ENCODE assay signal across 8 cellular contexts in the genomic region with DNA sequence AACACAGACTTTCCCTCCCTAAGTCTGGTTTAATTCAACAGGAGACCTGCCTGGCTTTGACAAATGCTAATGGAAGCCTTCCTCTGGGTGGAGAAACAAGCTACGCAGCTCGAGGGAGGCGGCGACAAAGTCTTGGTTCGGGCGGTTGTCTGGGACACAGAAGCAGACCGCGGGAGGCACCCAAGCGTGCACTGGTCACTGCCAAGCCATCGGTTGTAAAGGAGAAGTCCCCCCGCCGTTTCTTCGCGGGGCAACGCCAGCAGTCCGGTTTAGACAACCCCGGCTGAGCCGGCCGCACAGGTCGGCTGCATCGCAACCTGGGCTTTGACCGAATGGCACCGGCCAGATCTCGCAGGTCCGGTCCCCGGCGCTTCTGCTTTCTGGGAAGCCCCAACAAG.
A peak's percentile ranks its signal among the peaks of the same experiment; 100 is the strongest.
DNase-seq lines count a peak whose midpoint lies in the region; ATAC-seq lines count a peak whose summit lies in the region.

No MANE protein-coding gene starts in this region.

- H3K4me1 Mint-ChIP-seq in T-helper 2 cell treated with Interferon-gamma antibody and Interleukin-4, amounts not matched to agents 5 μg/mL and 100 μg/mL, for 36 hours (ENCODE audit: low read depth): peaks cover 42% of the 10 kb centered on the region

- H3K27ac ChIP-seq in BLaER1 treated with 17β-estradiol and CSF1 and Interleukin-3, amounts not matched to agents 10 nM and 100 nM: peak overlapping the region; percentile 93 to 99 (median 96)
- peak overlapping the region; percentile 95 for H3K27ac ChIP-seq in effector memory CD4-positive, alpha-beta T cell (ENCODE audit: insufficient read depth, low read length, poor library complexity, severe bottlenecking)

- H3K27me3 Mint-ChIP-seq in T-helper 2 cell treated with Interferon-gamma antibody and Interleukin-4, amounts not matched to agents 5 μg/mL and 100 μg/mL, for 36 hours (ENCODE audit: low read depth): no peaks in the 10 kb centered on the region

- H3K4me3 ChIP-seq in BLaER1 treated with 17β-estradiol and CSF1 and Interleukin-3, amounts not matched to agents 10 nM and 100 nM: peak overlapping the region; percentile 88 to 100 (median 96)
- peak overlapping the region; percentile 94 for H3K4me3 ChIP-seq in effector memory CD4-positive, alpha-beta T cell (ENCODE audit: insufficient read depth, low read depth, low read length, poor library complexity, severe bottlenecking)

- H3K36me3 ChIP-seq in BLaER1 treated with 17β-estradiol and CSF1 and Interleukin-3, amounts not matched to agents 10 nM and 100 nM: peaks cover 34 to 62% (median 43%) of the 10 kb centered on the region in 11 experiments
- H3K36me3 ChIP-seq in effector memory CD4-positive, alpha-beta T cell (ENCODE audit: control insufficient read depth, insufficient read depth, low read length): peaks cover 30% of the 10 kb centered on the region

- ATAC-seq in GM19035 (IDR thresholded peaks at IDR 0.05; ENCODE audit: unreplicated experiment) (peak; percentile 7), HG03439 (IDR thresholded peaks at IDR 0.05; ENCODE audit: unreplicated experiment) (peak; percentile 13)
- no peak for ATAC-seq in stimulated activated naive CD8-positive, alpha-beta T cell treated with anti-CD3 and anti-CD28 coated beads, Interleukin-15, Interleukin-2, amounts not matched to agents 100 U/mL and 50 U/mL, for 24 hours

- H3K4me3 Mint-ChIP-seq in T-helper 2 cell treated with Interferon-gamma antibody and Interleukin-4, amounts not matched to agents 5 μg/mL and 100 μg/mL, for 36 hours: peak overlapping the region; percentile 84

- peaks cover 65 to 92% (median 86%) of the 10 kb centered on the region in 11 experiments; a peak in 21 of 22 replicates for H4K20me1 ChIP-seq in BLaER1 treated with 17β-estradiol and CSF1 and Interleukin-3, amounts not matched to agents 10 nM and 100 nM

- peak overlapping the region; percentile 85 to 97 (median 93) for H3K4me2 ChIP-seq in BLaER1 treated with 17β-estradiol and CSF1 and Interleukin-3, amounts not matched to agents 10 nM and 100 nM

- peaks cover 27 to 51% (median 42%) of the 10 kb centered on the region in 10 experiments for H3K4me1 ChIP-seq in BLaER1 treated with 17β-estradiol and CSF1 and Interleukin-3, amounts not matched to agents 10 nM and 100 nM
- peaks cover 20% of the 10 kb centered on the region for H3K4me1 ChIP-seq in effector memory CD4-positive, alpha-beta T cell (ENCODE audit: control insufficient read depth, insufficient read depth, low read length, poor library complexity, severe bottlenecking)

- H3K36me3 Mint-ChIP-seq in T-helper 2 cell treated with Interferon-gamma antibody and Interleukin-4, amounts not matched to agents 5 μg/mL and 100 μg/mL, for 36 hours (ENCODE audit: low read depth): peaks cover 40% of the 10 kb centered on the region

- H3K9ac ChIP-seq in BLaER1 treated with 17β-estradiol and CSF1 and Interleukin-3, amounts not matched to agents 10 nM and 100 nM: peak overlapping the region; percentile 93 to 99 (median 97)

- peak overlapping the region; percentile 87 for H3K27ac Mint-ChIP-seq in T-helper 2 cell treated with Interferon-gamma antibody and Interleukin-4, amounts not matched to agents 5 μg/mL and 100 μg/mL, for 36 hours

- DNase-seq in T-helper 2 cell treated with Interferon-gamma antibody and Interleukin-4, amounts not matched to agents 5 μg/mL and 100 μg/mL, for 36 hours (ENCODE audit: low spot score): peak; percentile 22
- peak in 1 of 3 donors; percentile 4 for DNase-seq in effector memory CD4-positive, alpha-beta T cell
- DNase-seq in medulla oblongata (ENCODE audit: extremely low spot score) (peak; percentile 64), GM19240 (ENCODE audit: insufficient read length, low spot score) (no peak)
- DNase-seq in stimulated activated naive CD8-positive, alpha-beta T cell treated with anti-CD3 and anti-CD28 coated beads, Interleukin-15, Interleukin-2, amounts not matched to agents 100 U/mL and 50 U/mL, for 24 hours: peak; percentile 33

- no peaks in the 10 kb centered on the region for H3K27me3 ChIP-seq in BLaER1 treated with 17β-estradiol and CSF1 and Interleukin-3, amounts not matched to agents 10 nM and 100 nM
- H3K27me3 ChIP-seq in effector memory CD4-positive, alpha-beta T cell (replicated peaks; ENCODE audit: control insufficient read depth, insufficient read depth, low read length, poor library complexity, severe bottlenecking): no peaks in the 10 kb centered on the region

- no peaks in the 10 kb centered on the region for H3K9me3 Mint-ChIP-seq in T-helper 2 cell treated with Interferon-gamma antibody and Interleukin-4, amounts not matched to agents 5 μg/mL and 100 μg/mL, for 36 hours

- H3K9me3 ChIP-seq in BLaER1 treated with 17β-estradiol and CSF1 and Interleukin-3, amounts not matched to agents 10 nM and 100 nM (replicated peaks in 1 of 11): no peaks in the 10 kb centered on the region
- H3K9me3 ChIP-seq in effector memory CD4-positive, alpha-beta T cell (ENCODE audit: control insufficient read depth, low read length): no peaks in the 10 kb centered on the region
